In genomic region chr19:17109300-17109699, GRCh38 we compare ENCODE assay signal across 12 cellular contexts. TPM values are rescaled to one million over a fixed set of nuclear protein-coding genes. Genes with fewer than 3 reads are reported as not detected.
DNase-seq lines count a peak whose midpoint lies in the region; ATAC-seq, FAIRE-seq and TF ChIP-seq lines count a peak whose summit lies in the region.
"Had no signal": no experiment of that assay in that cellular context is flagged by ENCODE, and none has a peak within 500 bp of the region (broad histone marks: within the 10 kb centered on the region; RNA-seq: fewer than 3 reads in every experiment).

No MANE protein-coding gene starts in this region.

- DNase-seq in A549 (ENCODE audit: low read depth in 1 of 2, low spot score in 1 of 2): no peak
- DNase-seq in GM23248: no peak
- no peak for DNase-seq in caudate nucleus (lab: John Stamatoyannopoulos, UW)
- DNase-seq in nephron progenitor cell: no peak
- no peak for DNase-seq in NCI-H69 (lab: John Stamatoyannopoulos, UW)
- no peak for DNase-seq in OCI-M2 (lab: John Stamatoyannopoulos, UW; ENCODE audit: unreplicated experiment)
- no peak for DNase-seq in WERI-Rb-1
- no peak for DNase-seq in foreskin melanocyte
- DNase-seq: NCI-H2081, OCI-M1, T-helper 9 cell had no signal

- H3K4me2 ChIP-seq in A549 (no peak overlapping the region), GM23248 (ENCODE audit: unreplicated experiment) (no peak overlapping the region)

- H3K9ac ChIP-seq in GM23248: peak overlapping the region; percentile 86

- no peaks in the 10 kb centered on the region for H3K9me3 Mint-ChIP-seq in nephron progenitor cell

- no peak for TF ChIP-seq RAD21 in A549 (conservative IDR thresholded peaks at IDR 0.05 in 1 of 2, IDR thresholded peaks at IDR 0.05 in 1 of 2)

- TF ChIP-seq CTCF in A549 (IDR thresholded peaks at IDR 0.05) (no peak), nephron progenitor cell (IDR thresholded peaks at IDR 0.05) (no peak), WERI-Rb-1 (IDR thresholded peaks at IDR 0.05; ENCODE audit: low read depth, low read length) (no peak)

- TF ChIP-seq POLR2A in A549 (IDR thresholded peaks at IDR 0.05; ENCODE audit: low read length): no peak

- WGBS in A549 (ENCODE audit: missing lambda C conversion rate): 95% methylated on average over 9 of the region's 9 CpGs
- WGBS in GM23248 (ENCODE audit: low coverage in 1 of 2, low lambda C conversion rate in 2 of 2, missing lambda C conversion rate in 2 of 2), 2 experiments: 91 to 94% methylated on average over 6 to 9 of the region's 9 CpGs

- no peaks in the 10 kb centered on the region for H3K9me2 ChIP-seq in GM23248 (ENCODE audit: insufficient read depth)

- CTCF ChIA-PET in A549 (lab: Yijun Ruan, JAX): interaction anchor here (1.2 kb wide), 1 partner anchor 40 kb away, joined by 3 read pairs; no protein-coding TSS in a partner anchor

- peaks cover 45% of the 10 kb centered on the region for H3K4me1 Mint-ChIP-seq in nephron progenitor cell

- H3K27me3 ChIP-seq in GM23248 (replicated peaks; ENCODE audit: insufficient read depth): no peaks in the 10 kb centered on the region
- no peaks in the 10 kb centered on the region for H3K27me3 ChIP-seq in WERI-Rb-1 (ENCODE audit: insufficient read depth, low read depth, severe bottlenecking)
- H3K27me3 ChIP-seq: body of pancreas had no signal

- H3K4me3 Mint-ChIP-seq in nephron progenitor cell: no peak overlapping the region

- in situ Hi-C loops in GM23248 (cut with MboI): no loop called here

- H3K27ac ChIP-seq in A549: 0 out of 6 replicates have a peak overlapping the region, but pooled peaks have one; percentile 11 to 29
- H3K27ac ChIP-seq in GM23248: peak overlapping the region; percentile 97
- H3K27ac ChIP-seq in caudate nucleus (ENCODE audit: low read depth, low read length): peak overlapping the region; percentile 5
- H3K27ac ChIP-seq in WERI-Rb-1: no peak overlapping the region

- POLR2A ChIA-PET in A549 (lab: Yijun Ruan, JAX): no interaction called here

- H3K36me3 ChIP-seq in GM23248 (ENCODE audit: low read depth) (no peaks in the 10 kb centered on the region; the same call in 1 of the 2 replicates), WERI-Rb-1 (peaks cover 30% of the 10 kb centered on the region)

- no peaks in the 10 kb centered on the region for H4K20me1 ChIP-seq in GM23248 (ENCODE audit: insufficient read depth)

- H3K4me1 ChIP-seq in A549 (peaks cover 24% of the 10 kb centered on the region), GM23248 (ENCODE audit: insufficient read depth) (peaks cover 21% of the 10 kb centered on the region)

- H3K27me3 Mint-ChIP-seq in nephron progenitor cell (ENCODE audit: low read depth, poor library complexity): no peaks in the 10 kb centered on the region

- H3K4me3 ChIP-seq in A549 (no peak overlapping the region), GM23248 (no peak overlapping the region), WERI-Rb-1 (ENCODE audit: low read depth, low read length) (no peak overlapping the region)
- H3K4me3 ChIP-seq: body of pancreas had no signal

- peaks cover 37% of the 10 kb centered on the region for H3F3A ChIP-seq in GM23248 (ENCODE audit: insufficient read depth)

- H3K27ac Mint-ChIP-seq in nephron progenitor cell: peak overlapping the region; percentile 50

- no peaks in the 10 kb centered on the region for H3K9me3 ChIP-seq in A549
- H3K9me3 ChIP-seq in GM23248 (ENCODE audit: low read depth): no peaks in the 10 kb centered on the region
- no peaks in the 10 kb centered on the region for H3K9me3 ChIP-seq in WERI-Rb-1 (ENCODE audit: severe bottlenecking)
- H3K9me3 ChIP-seq: body of pancreas had no signal

- no peak for TF ChIP-seq EP300 in A549 (IDR thresholded peaks at IDR 0.05)

- peaks cover 88% of the 10 kb centered on the region for H3K79me2 ChIP-seq in GM23248 (ENCODE audit: insufficient read depth)

- no peak for FAIRE-seq in A549 (lab: Jason Lieb, UNC)

- ATAC-seq in A549: no peak
- ATAC-seq: body of pancreas had no signal

- no peak overlapping the region for H2AFZ ChIP-seq in GM23248

- peaks cover 13% of the 10 kb centered on the region for H3K36me3 Mint-ChIP-seq in nephron progenitor cell (ENCODE audit: low read depth)

TF ChIP-seq in A549, 52 proteins besides CTCF, POLR2A, EP300 and RAD21:
- TF ChIP-seq TP53 (CRISPR knock-in tag; IDR thresholded peaks at IDR 0.05) (no peak), KDM1A (IDR thresholded peaks at IDR 0.05; ENCODE audit: low read depth) (peak; percentile 64; the same call in 1 of the 2 replicates)

RNA-seq across cellular contexts. Expression of gene MYO9B, which starts 33.7 kb away (rescaled TPM):
- polyA plus RNA-seq in A549 (2011; rRNA removed): 13.0 and 18.9 TPM in 2 replicates
- polyA plus RNA-seq in A549 (2012; cell fraction: cytosol; rRNA removed): 18.7 and 25.6 TPM in 2 replicates
- polyA plus RNA-seq in A549 (2012; cell fraction: nucleus; rRNA removed): 68.0 and 89.4 TPM in 2 replicates
- 23.9 to 28.1 TPM (median 27.7 TPM) in 3 replicates for polyA plus RNA-seq in A549 (2017; fragmentation: RNase III; extraction: RNeasy Plus Mini Kit Qiagen cat#74134 plus additional on column Dnase treatment)
- 34.1 and 36.5 TPM in 2 replicates for polyA minus RNA-seq in A549 (2011; rRNA and poly(A)+ RNA removed)
- 49.1 and 71.8 TPM in 2 replicates for total RNA-seq in GM23248 (2014; rRNA removed; shearing (Covaris generic))
- 18.6 and 20.1 TPM in 2 replicates for polyA plus RNA-seq in GM23248 (2016; fragmentation: Nextera tagmentation; extraction: Ambion mirVana)

RNA-seq across cellular contexts. Expression of gene HAUS8, which starts 34.0 kb away (rescaled TPM):
- polyA plus RNA-seq in A549 (2011; rRNA removed): 13.9 and 15.1 TPM in 2 replicates
- polyA plus RNA-seq in A549 (2012; cell fraction: cytosol; rRNA removed): 17.2 and 18.7 TPM in 2 replicates
- 19.3 and 21.3 TPM in 2 replicates for polyA plus RNA-seq in A549 (2012; cell fraction: nucleus; rRNA removed)
- polyA plus RNA-seq in A549 (2017; fragmentation: RNase III; extraction: RNeasy Plus Mini Kit Qiagen cat#74134 plus additional on column Dnase treatment): 15.9 to 16.6 TPM (median 16.2 TPM) in 3 replicates
- 6.4 and 13.5 TPM in 2 replicates for polyA minus RNA-seq in A549 (2011; rRNA and poly(A)+ RNA removed)
- total RNA-seq in GM23248 (2014; rRNA removed; shearing (Covaris generic)): 1.0 and 3.4 TPM in 2 replicates
- polyA plus RNA-seq in GM23248 (2016; fragmentation: Nextera tagmentation; extraction: Ambion mirVana): 8.2 and 10.6 TPM in 2 replicates
